ENCODE assay signal across 1 cellular context in the genomic region with DNA sequence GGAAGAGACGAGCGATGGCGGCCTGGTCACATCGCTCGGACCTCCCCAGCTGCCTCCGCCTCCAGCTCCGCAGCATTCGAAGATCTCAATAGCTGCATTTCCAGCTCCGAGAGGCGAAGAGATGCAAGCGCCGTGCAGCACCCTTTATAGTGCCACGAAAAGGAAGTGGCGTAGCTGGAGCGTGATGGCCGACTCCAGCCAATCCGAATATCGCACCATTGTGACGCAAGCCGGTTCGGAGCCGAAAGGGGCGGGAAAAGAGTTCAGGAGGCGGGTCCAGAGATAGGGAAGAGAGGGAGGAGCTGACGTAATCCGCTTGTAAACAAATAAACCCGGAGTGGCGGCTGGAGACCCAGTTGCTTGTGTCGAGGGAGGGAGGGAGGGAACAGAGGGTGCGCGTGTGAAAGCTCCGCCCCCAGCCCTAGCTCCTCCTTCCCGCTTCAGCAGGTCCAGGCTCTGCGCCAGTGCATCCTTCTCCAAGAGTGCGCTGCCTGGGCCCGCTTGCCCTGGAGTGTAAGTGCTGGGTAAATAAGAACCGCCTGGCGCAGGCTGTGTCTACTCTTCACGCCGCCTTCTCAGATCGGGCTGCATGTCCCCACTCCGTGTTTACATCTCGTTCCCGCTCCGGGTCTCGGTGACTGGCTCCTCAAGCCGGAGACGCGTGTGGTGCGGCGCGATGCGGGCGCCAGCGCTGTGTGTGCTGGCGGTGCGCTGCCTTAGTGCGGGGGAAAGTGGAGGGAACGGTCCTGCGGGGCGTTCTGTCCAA.
TF ChIP-seq lines count a peak whose summit lies in the region.

BTG1 (minus strand) TSS at position 116 of the 766 bp plus-strand sequence. CDS start 311 bp downstream, outside the sequence.

TF ChIP-seq in HEK293, 187 proteins besides CTCF, POLR2A, EP300 and RAD21 (continued from another document and continues in another):
- TF ChIP-seq ZNF639 (tag by site-specific recombination; IDR thresholded peaks at IDR 0.05) (peak; percentile 30; the same call in 1 of the 2 replicates), ZNF223 (tag by site-specific recombination; IDR thresholded peaks at IDR 0.05) (peak; percentile 98), ZNF292 (tag by site-specific recombination; IDR thresholded peaks at IDR 0.05; ENCODE audit: borderline replicate concordance, low read depth) (no peak), ZNF280D (tag by site-specific recombination; IDR thresholded peaks at IDR 0.05) (no peak), ZNF670 (tag by site-specific recombination; IDR thresholded peaks at IDR 0.05; ENCODE audit: low read depth) (no peak), ZNF324 (tag by site-specific recombination; IDR thresholded peaks at IDR 0.05) (no peak), ZNF704 (tag by site-specific recombination; IDR thresholded peaks at IDR 0.05) (no peak), ZNF48 (tag by site-specific recombination; IDR thresholded peaks at IDR 0.05) (no peak), ZXDB (tag by site-specific recombination; IDR thresholded peaks at IDR 0.05) (no peak), ZNF335 (tag by site-specific recombination; conservative IDR thresholded peaks at IDR 0.05) (peak; percentile 87), SP2 (tag by site-specific recombination; IDR thresholded peaks at IDR 0.05) (peak; percentile 96), ZNF426 (tag by site-specific recombination; IDR thresholded peaks at IDR 0.05) (no peak), ZNF214 (tag by site-specific recombination; IDR thresholded peaks at IDR 0.05; ENCODE audit: borderline replicate concordance) (no peak), ZSCAN16 (tag by site-specific recombination; IDR thresholded peaks at IDR 0.05) (no peak), ZNF707 (tag by site-specific recombination; IDR thresholded peaks at IDR 0.05) (no peak), ZBTB49 (tag by site-specific recombination; IDR thresholded peaks at IDR 0.05; ENCODE audit: low read depth) (no peak), ZNF341 (tag by site-specific recombination; IDR thresholded peaks at IDR 0.05; ENCODE audit: low read depth) (peak; percentile 26; the same call in 1 of the 2 replicates), ZNF843 (tag by site-specific recombination; IDR thresholded peaks at IDR 0.05) (peak; percentile 53), ZNF114 (tag by site-specific recombination; IDR thresholded peaks at IDR 0.05) (no peak), ZBTB1 (tag by site-specific recombination; IDR thresholded peaks at IDR 0.05) (peak; percentile 56; the same call in 1 of the 2 replicates), ZSCAN23 (tag by site-specific recombination; IDR thresholded peaks at IDR 0.05) (no peak), ZNF510 (tag by site-specific recombination; IDR thresholded peaks at IDR 0.05; ENCODE audit: insufficient replicate concordance) (no peak), ZNF768 (tag by site-specific recombination; IDR thresholded peaks at IDR 0.05) (no peak), KLF7 (tag by site-specific recombination; IDR thresholded peaks at IDR 0.05; ENCODE audit: borderline replicate concordance) (no peak), ZNF548 (tag by site-specific recombination; IDR thresholded peaks at IDR 0.05) (no peak), GLI2 (tag by site-specific recombination; IDR thresholded peaks at IDR 0.05; ENCODE audit: borderline replicate concordance, low read depth) (no peak), ZNF658 (tag by site-specific recombination; IDR thresholded peaks at IDR 0.05) (no peak), ZNF580 (tag by site-specific recombination; IDR thresholded peaks at IDR 0.05) (no peak), ZNF610 (tag by site-specific recombination; IDR thresholded peaks at IDR 0.05; ENCODE audit: borderline replicate concordance) (no peak), ZNF16 (tag by site-specific recombination; IDR thresholded peaks at IDR 0.05; ENCODE audit: low read depth) (no peak), KLF9 (tag by site-specific recombination; IDR thresholded peaks at IDR 0.05; ENCODE audit: low read depth) (no peak)
- TF ChIP-seq, protein P1, sequence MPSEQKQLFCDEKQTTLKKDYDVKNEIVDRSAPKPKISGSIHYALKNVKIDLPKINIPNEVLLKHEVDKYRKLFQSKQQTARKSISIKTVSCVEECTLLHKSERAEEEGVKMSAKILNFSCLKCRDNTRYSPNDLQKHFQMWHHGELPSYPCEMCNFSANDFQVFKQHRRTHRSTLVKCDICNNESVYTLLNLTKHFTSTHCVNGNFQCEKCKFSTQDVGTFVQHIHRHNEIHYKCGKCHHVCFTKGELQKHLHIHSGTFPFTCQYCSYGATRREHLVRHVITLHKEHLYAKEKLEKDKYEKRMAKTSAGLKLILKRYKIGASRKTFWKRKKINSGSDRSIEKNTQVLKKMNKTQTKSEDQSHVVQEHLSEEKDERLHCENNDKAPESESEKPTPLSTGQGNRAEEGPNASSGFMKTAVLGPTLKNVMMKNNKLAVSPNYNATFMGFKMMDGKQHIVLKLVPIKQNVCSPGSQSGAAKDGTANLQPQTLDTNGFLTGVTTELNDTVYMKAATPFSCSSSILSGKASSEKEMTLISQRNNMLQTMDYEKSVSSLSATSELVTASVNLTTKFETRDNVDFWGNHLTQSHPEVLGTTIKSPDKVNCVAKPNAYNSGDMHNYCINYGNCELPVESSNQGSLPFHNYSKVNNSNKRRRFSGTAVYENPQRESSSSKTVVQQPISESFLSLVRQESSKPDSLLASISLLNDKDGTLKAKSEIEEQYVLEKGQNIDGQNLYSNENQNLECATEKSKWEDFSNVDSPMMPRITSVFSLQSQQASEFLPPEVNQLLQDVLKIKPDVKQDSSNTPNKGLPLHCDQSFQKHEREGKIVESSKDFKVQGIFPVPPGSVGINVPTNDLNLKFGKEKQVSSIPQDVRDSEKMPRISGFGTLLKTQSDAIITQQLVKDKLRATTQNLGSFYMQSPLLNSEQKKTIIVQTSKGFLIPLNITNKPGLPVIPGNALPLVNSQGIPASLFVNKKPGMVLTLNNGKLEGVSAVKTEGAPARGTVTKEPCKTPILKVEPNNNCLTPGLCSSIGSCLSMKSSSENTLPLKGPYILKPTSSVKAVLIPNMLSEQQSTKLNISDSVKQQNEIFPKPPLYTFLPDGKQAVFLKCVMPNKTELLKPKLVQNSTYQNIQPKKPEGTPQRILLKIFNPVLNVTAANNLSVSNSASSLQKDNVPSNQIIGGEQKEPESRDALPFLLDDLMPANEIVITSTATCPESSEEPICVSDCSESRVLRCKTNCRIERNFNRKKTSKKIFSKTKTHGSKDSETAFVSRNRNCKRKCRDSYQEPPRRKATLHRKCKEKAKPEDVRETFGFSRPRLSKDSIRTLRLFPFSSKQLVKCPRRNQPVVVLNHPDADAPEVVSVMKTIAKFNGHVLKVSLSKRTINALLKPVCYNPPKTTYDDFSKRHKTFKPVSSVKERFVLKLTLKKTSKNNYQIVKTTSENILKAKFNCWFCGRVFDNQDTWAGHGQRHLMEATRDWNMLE (tag by site-specific recombination; conservative IDR thresholded peaks at IDR 0.05; ENCODE audit: low read depth), result no peak
- TF ChIP-seq, protein P2, sequence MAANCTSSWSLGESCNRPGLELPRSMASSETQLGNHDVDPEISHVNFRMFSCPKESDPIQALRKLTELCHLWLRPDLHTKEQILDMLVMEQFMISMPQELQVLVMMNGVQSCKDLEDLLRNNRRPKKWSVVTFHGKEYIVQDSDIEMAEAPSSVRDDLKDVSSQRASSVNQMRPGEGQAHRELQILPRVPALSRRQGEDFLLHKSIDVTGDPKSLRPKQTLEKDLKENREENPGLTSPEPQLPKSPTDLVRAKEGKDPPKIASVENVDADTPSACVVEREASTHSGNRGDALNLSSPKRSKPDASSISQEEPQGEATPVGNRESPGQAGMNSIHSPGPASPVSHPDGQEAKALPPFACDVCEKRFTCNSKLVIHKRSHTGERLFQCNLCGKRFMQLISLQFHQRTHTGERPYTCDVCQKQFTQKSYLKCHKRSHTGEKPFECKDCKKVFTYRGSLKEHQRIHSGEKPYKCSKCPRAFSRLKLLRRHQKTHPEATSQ (tag by site-specific recombination; IDR thresholded peaks at IDR 0.05), result 0 out of 2 replicates have a peak, but pooled peaks have one; percentile 60
- TF ChIP-seq, protein P3, sequence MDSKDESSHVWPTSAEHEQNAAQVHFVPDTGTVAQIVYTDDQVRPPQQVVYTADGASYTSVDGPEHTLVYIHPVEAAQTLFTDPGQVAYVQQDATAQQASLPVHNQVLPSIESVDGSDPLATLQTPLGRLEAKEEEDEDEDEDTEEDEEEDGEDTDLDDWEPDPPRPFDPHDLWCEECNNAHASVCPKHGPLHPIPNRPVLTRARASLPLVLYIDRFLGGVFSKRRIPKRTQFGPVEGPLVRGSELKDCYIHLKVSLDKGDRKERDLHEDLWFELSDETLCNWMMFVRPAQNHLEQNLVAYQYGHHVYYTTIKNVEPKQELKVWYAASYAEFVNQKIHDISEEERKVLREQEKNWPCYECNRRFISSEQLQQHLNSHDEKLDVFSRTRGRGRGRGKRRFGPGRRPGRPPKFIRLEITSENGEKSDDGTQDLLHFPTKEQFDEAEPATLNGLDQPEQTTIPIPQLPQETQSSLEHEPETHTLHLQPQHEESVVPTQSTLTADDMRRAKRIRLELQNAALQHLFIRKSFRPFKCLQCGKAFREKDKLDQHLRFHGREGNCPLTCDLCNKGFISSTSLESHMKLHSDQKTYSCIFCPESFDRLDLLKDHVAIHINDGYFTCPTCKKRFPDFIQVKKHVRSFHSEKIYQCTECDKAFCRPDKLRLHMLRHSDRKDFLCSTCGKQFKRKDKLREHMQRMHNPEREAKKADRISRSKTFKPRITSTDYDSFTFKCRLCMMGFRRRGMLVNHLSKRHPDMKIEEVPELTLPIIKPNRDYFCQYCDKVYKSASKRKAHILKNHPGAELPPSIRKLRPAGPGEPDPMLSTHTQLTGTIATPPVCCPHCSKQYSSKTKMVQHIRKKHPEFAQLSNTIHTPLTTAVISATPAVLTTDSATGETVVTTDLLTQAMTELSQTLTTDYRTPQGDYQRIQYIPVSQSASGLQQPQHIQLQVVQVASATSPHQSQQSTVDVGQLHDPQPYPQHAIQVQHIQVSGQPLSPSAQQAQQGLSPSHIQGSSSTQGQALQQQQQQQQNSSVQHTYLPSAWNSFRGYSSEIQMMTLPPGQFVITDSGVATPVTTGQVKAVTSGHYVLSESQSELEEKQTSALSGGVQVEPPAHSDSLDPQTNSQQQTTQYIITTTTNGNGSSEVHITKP (tag by site-specific recombination; IDR thresholded peaks at IDR 0.05), result no peak; the same call in 1 of the 2 replicates
- TF ChIP-seq, protein P4, sequence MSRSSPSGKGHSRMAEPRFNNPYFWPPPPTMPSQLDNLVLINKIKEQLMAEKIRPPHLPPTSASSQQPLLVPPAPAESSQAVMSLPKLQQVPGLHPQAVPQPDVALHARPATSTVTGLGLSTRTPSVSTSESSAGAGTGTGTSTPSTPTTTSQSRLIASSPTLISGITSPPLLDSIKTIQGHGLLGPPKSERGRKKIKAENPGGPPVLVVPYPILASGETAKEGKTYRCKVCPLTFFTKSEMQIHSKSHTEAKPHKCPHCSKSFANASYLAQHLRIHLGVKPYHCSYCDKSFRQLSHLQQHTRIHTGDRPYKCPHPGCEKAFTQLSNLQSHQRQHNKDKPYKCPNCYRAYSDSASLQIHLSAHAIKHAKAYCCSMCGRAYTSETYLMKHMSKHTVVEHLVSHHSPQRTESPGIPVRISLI (tag by site-specific recombination; IDR thresholded peaks at IDR 0.05), result no peak
